In the genomic region with DNA sequence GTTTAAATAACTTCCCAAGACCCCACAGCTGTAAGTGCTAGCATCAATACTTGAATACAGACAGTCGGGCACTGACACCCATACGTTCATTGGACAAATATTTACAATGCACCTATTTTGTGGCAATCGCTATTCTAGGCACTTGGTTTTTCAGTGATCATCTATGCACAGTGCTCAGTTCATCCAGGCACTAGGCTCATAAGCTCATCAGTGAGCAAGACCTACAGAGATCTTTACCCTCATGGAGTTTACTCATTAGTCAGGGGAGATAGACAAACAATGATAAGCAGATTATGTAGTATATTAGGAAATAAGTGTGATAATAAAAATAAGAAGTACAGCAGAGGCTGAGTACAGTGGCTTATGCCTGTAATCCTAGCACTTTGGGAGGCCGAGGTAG, we compare ENCODE assay signal across 16 cellular contexts. TPM values are rescaled to one million over a fixed set of nuclear protein-coding genes. Genes with fewer than 3 reads are reported as not detected.
A peak's percentile ranks its signal among the peaks of the same experiment; 100 is the strongest.
DNase-seq lines count a peak whose midpoint lies in the region; ATAC-seq and FAIRE-seq lines count a peak whose summit lies in the region.
"Had no signal": no experiment of that assay in that cellular context is flagged by ENCODE, and none has a peak within 500 bp of the region (broad histone marks: within the 10 kb centered on the region; RNA-seq: fewer than 3 reads in every experiment).

No MANE protein-coding gene starts in this region.

- 68 to 85% (median 81%) methylated on average over 4 of the region's 4 CpGs for WGBS in small intestine, 3 donors

- peak; percentile 59 for ATAC-seq in left lobe of liver
- ATAC-seq in GM21367 (IDR thresholded peaks at IDR 0.05; ENCODE audit: unreplicated experiment) = no peak
- ATAC-seq: CD8-positive, alpha-beta T cell; HCT116 had no signal

- H3K36me3 ChIP-seq in small intestine (ENCODE audit: control insufficient read depth in 2 of 2, insufficient read depth in 2 of 2, low read length in 2 of 2) = no peaks in the 10 kb centered on the region
- no peaks in the 10 kb centered on the region for H3K36me3 ChIP-seq in CD4-positive, alpha-beta memory T cell (ENCODE audit: insufficient read depth, low read length)

- H3K9me3 ChIP-seq in small intestine (ENCODE audit: control insufficient read depth, low read depth) = no peaks in the 10 kb centered on the region
- H3K9me3 ChIP-seq in CD4-positive, alpha-beta memory T cell (ENCODE audit: control insufficient read depth in 1 of 2, low read length in 2 of 2) = no peaks in the 10 kb centered on the region
- H3K9me3 ChIP-seq: Caco-2 had no signal

- peaks cover 0 to 4% (median 0%) of the 10 kb centered on the region in 4 donors for H3K4me1 Mint-ChIP-seq in CD4-positive, alpha-beta memory T cell

- no peak overlapping the region for H3K27ac Mint-ChIP-seq in CD4-positive, alpha-beta memory T cell
- H3K27ac Mint-ChIP-seq: CD8-positive, alpha-beta T cell; H9 had no signal

- CTCF ChIA-PET in CD4-positive, alpha-beta memory T cell (lab: Charles Lee; ENCODE audit: partially characterized antibody) = no interaction called here

- no peak overlapping the region for H3K27ac ChIP-seq in small intestine (ENCODE audit: low read depth in 1 of 2, low read length in 1 of 2)
- H3K27ac ChIP-seq in CD4-positive, alpha-beta memory T cell (ENCODE audit: low read depth, low read length) = no peak overlapping the region
- H3K27ac ChIP-seq: GM23248 had no signal

- POLR2A ChIA-PET in CD4-positive, alpha-beta memory T cell (lab: Charles Lee; ENCODE audit: partially characterized antibody) = no interaction called here

- H3K4me3 ChIP-seq in small intestine (ENCODE audit: low read depth in 1 of 2, low read length in 2 of 2) = no peak overlapping the region
- H3K4me3 ChIP-seq in CD4-positive, alpha-beta memory T cell (ENCODE audit: low read length in 2 of 2) = no peak overlapping the region
- H3K4me3 ChIP-seq: GM23248 had no signal

- intact Hi-C loops in CD4-positive, alpha-beta memory T cell (cut with micrococcal nuclease) = no loop called here

- FAIRE-seq in small intestine (lab: Jason Lieb, UNC) = no peak
- FAIRE-seq: G401.6, GM12892 had no signal

- H3K36me3 Mint-ChIP-seq in CD4-positive, alpha-beta memory T cell = no peaks in the 10 kb centered on the region
- H3K36me3 Mint-ChIP-seq: CD8-positive, alpha-beta T cell had no signal

- DNase-seq in NCI-H82 (lab: John Stamatoyannopoulos, UW) (peak; percentile 63), left lobe of liver (ENCODE audit: low spot score) (no peak), small intestine (peak; percentile 54), NCI-H526 (lab: John Stamatoyannopoulos, UW) (no peak)
- DNase-seq in CD4-positive, alpha-beta memory T cell = no peak
- DNase-seq: C1 segment of cervical spinal cord; Caco-2; CD8-positive, alpha-beta T cell; DMS153; DND-41; GM23248; H9 had no signal

- H3K27me3 ChIP-seq in small intestine (ENCODE audit: control insufficient read depth in 2 of 2, insufficient read depth in 2 of 2, low read length in 2 of 2) = no peaks in the 10 kb centered on the region
- H3K27me3 ChIP-seq in CD4-positive, alpha-beta memory T cell (ENCODE audit: insufficient read depth, low read length) = no peaks in the 10 kb centered on the region

- peaks cover 0 to 2% of the 10 kb centered on the region in 2 donors for H3K27me3 Mint-ChIP-seq in CD4-positive, alpha-beta memory T cell

- no peak overlapping the region for H3K4me3 Mint-ChIP-seq in CD4-positive, alpha-beta memory T cell
- H3K4me3 Mint-ChIP-seq: CD8-positive, alpha-beta T cell; H9 had no signal

- no peaks in the 10 kb centered on the region for H3K4me1 ChIP-seq in small intestine (ENCODE audit: control insufficient read depth in 2 of 2, insufficient read depth in 1 of 2, low read depth in 1 of 2, low read length in 1 of 2)
- H3K4me1 ChIP-seq in CD4-positive, alpha-beta memory T cell (ENCODE audit: insufficient read depth, low read length) = no peaks in the 10 kb centered on the region

- H3K9me3 Mint-ChIP-seq in CD4-positive, alpha-beta memory T cell = no peaks in the 10 kb centered on the region
- H3K9me3 Mint-ChIP-seq: CD8-positive, alpha-beta T cell; H9 had no signal

RNA-seq across cellular contexts. Expression of gene DHTKD1, which starts 7.6 kb away (rescaled TPM):
- total RNA-seq in left lobe of liver = 171 TPM
- 1 to 10 TPM; 5.9 to 9.8 (median 9.1) TPM for polyA plus RNA-seq in small intestine
- 10 to 100 TPM; 15.7 to 16.5 TPM for total RNA-seq in CD4-positive, alpha-beta memory T cell
- polyA plus RNA-seq in CD4-positive, alpha-beta memory T cell = 1 to 10 TPM; 7.3 to 9.0 TPM

RNA-seq across cellular contexts. Expression of gene UPF2, which starts 18.5 kb away (rescaled TPM):
- 9.3 TPM for total RNA-seq in left lobe of liver
- polyA plus RNA-seq in small intestine = 10 to 100 TPM; 11.3 to 44.6 (median 36.2) TPM
- 10 to 100 TPM; 35.2 to 38.6 TPM for total RNA-seq in CD4-positive, alpha-beta memory T cell
- polyA plus RNA-seq in CD4-positive, alpha-beta memory T cell = 10 to 100 TPM in 1 of 2 donors, 1 to 10 TPM in 1; 5.4 to 21.1 TPM

Comparison
In these comparisons a context has a peak if more than half of its experiments do, and no peak if none do; other contexts are left out.
1. DNase-seq: peak in NCI-H82 (single experiment) and small intestine (single experiment); none in left lobe of liver (single experiment), CD4-positive, alpha-beta memory T cell (0 of 5) and NCI-H526 (0 of 2).